8 cellular contexts compared by ENCODE assay signal in genomic region chr10:81874878-81875679, GRCh38. TPM values are rescaled to one million over a fixed set of nuclear protein-coding genes. Genes with fewer than 3 reads are reported as not detected.
DNase-seq lines count a peak whose midpoint lies in the region; ATAC-seq and TF ChIP-seq lines count a peak whose summit lies in the region.

NRG3 (plus strand) TSS chr10:81875194.

- CTCF ChIA-PET in OCI-LY7 (lab: Charles Lee; ENCODE audit: unreplicated experiment): no interaction called here

- H3K27me3 Mint-ChIP-seq in central memory CD8-positive, alpha-beta T cell: peaks cover 39% of the 10 kb centered on the region
- H3K27me3 Mint-ChIP-seq in HFFc6 (ENCODE audit: insufficient read depth): peaks cover 3% of the 10 kb centered on the region

- peaks cover 55% of the 10 kb centered on the region for H3K4me1 ChIP-seq in BLaER1
- H3K4me1 ChIP-seq in GM23248 (ENCODE audit: insufficient read depth): no peaks in the 10 kb centered on the region
- peaks cover 0 to 15% of the 10 kb centered on the region in 2 donors for H3K4me1 ChIP-seq in muscle layer of duodenum (ENCODE audit: control insufficient read depth in 1 of 2, insufficient read depth in 2 of 2, low read length in 2 of 2)
- H3K4me1 ChIP-seq in OCI-LY7 (ENCODE audit: insufficient read depth, low read length, poor library complexity, severe bottlenecking): no peaks in the 10 kb centered on the region

- H3K9me3 ChIP-seq in BLaER1: no peaks in the 10 kb centered on the region
- no peaks in the 10 kb centered on the region for H3K9me3 ChIP-seq in GM23248 (ENCODE audit: low read depth)
- H3K9me3 ChIP-seq in muscle layer of duodenum (ENCODE audit: control insufficient read depth in 1 of 2, low read length in 2 of 2): no peaks in the 10 kb centered on the region
- H3K9me3 ChIP-seq in OCI-LY7 (ENCODE audit: low read length): no peaks in the 10 kb centered on the region

- H4K20me1 ChIP-seq in BLaER1 (peaks cover 76% of the 10 kb centered on the region), GM23248 (ENCODE audit: insufficient read depth) (no peaks in the 10 kb centered on the region), OCI-LY7 (ENCODE audit: insufficient read depth, low read length) (no peaks in the 10 kb centered on the region)

- H3K36me3 ChIP-seq in BLaER1 (no peaks in the 10 kb centered on the region), GM23248 (ENCODE audit: low read depth) (no peaks in the 10 kb centered on the region), muscle layer of duodenum (ENCODE audit: control insufficient read depth in 1 of 2, insufficient read depth in 2 of 2, low read length in 2 of 2) (no peaks in the 10 kb centered on the region), OCI-LY7 (ENCODE audit: insufficient read depth, low read length) (no peaks in the 10 kb centered on the region)

- H3K4me1 Mint-ChIP-seq in central memory CD8-positive, alpha-beta T cell: peaks cover 6% of the 10 kb centered on the region
- no peaks in the 10 kb centered on the region for H3K4me1 Mint-ChIP-seq in HFFc6 (ENCODE audit: low read depth)

- no peak for ATAC-seq in central memory CD8-positive, alpha-beta T cell (replicated peaks; ENCODE audit: extremely low read depth, poor library complexity, severe bottlenecking)

- H3K9ac ChIP-seq in BLaER1 (peak within 1 kb of the TSS; percentile 89), GM23248 (no peak within 1 kb of the TSS)

- peak within 1 kb of the TSS; percentile 28 for H3K4me3 Mint-ChIP-seq in central memory CD8-positive, alpha-beta T cell
- H3K4me3 Mint-ChIP-seq in HFFc6: no peak within 1 kb of the TSS

- POLR2A ChIA-PET in OCI-LY7 (lab: Charles Lee): no interaction called here

- WGBS in GM23248 (ENCODE audit: low coverage in 1 of 2, low lambda C conversion rate in 2 of 2, missing lambda C conversion rate in 2 of 2), 2 experiments: 4 to 8% methylated on average over 35 to 46 of the region's 110 CpGs

- H3K27ac Mint-ChIP-seq in central memory CD8-positive, alpha-beta T cell (ENCODE audit: low read depth): no peak within 1 kb of the TSS
- H3K27ac Mint-ChIP-seq in HFFc6: no peak within 1 kb of the TSS

- DNase-seq in GM23248 (peak; percentile 4), HFFc6 (no peak), OCI-LY7 (ENCODE audit: low spot score) (no peak), COLO829 (ENCODE audit: low spot score) (no peak), SKM-1 treated with dmso at 0.1 percent for 144 hours (lab: John Stamatoyannopoulos, UW; ENCODE audit: unreplicated experiment) (no peak)
- no peak for DNase-seq in central memory CD8-positive, alpha-beta T cell (ENCODE audit: low spot score in 2 of 2)

- peak within 1 kb of the TSS; percentile 87 for H3K27ac ChIP-seq in BLaER1
- H3K27ac ChIP-seq in GM23248: no peak within 1 kb of the TSS
- no peak within 1 kb of the TSS for H3K27ac ChIP-seq in muscle layer of duodenum (ENCODE audit: low read length)
- no peak within 1 kb of the TSS for H3K27ac ChIP-seq in OCI-LY7 (ENCODE audit: low read depth, low read length, poor library complexity, severe bottlenecking)

- intact Hi-C loops in OCI-LY7 (cut with micrococcal nuclease; ENCODE audit: unreplicated experiment): no loop called here

- H3K79me2 ChIP-seq in GM23248 (ENCODE audit: insufficient read depth): no peaks in the 10 kb centered on the region
- no peaks in the 10 kb centered on the region for H3K79me2 ChIP-seq in OCI-LY7 (ENCODE audit: insufficient read depth, low read depth, low read length)

- peak within 1 kb of the TSS; percentile 93 for H3K4me2 ChIP-seq in BLaER1
- no peak within 1 kb of the TSS for H3K4me2 ChIP-seq in GM23248 (ENCODE audit: unreplicated experiment)
- no peak within 1 kb of the TSS for H3K4me2 ChIP-seq in OCI-LY7 (ENCODE audit: low read length)

- in situ Hi-C loops in GM23248 (cut with MboI): no loop called here

- no TSS peak for BruUV-seq in OCI-LY7 (replicated peaks; lab: Mats Ljungman, UMichigan)

- H3F3A ChIP-seq in GM23248 (ENCODE audit: insufficient read depth): no peaks in the 10 kb centered on the region

- no peaks in the 10 kb centered on the region for H3K9me2 ChIP-seq in GM23248 (ENCODE audit: insufficient read depth)
- H3K9me2 ChIP-seq in OCI-LY7 (ENCODE audit: insufficient read depth, low read length): no peaks in the 10 kb centered on the region

- no peaks in the 10 kb centered on the region for H3K36me3 Mint-ChIP-seq in central memory CD8-positive, alpha-beta T cell (ENCODE audit: insufficient read depth)
- H3K36me3 Mint-ChIP-seq in HFFc6 (ENCODE audit: low read depth): peaks cover 5% of the 10 kb centered on the region; the same call in 1 of the 2 replicates

- H3K4me3 ChIP-seq in BLaER1 (peak within 1 kb of the TSS; percentile 92), GM23248 (no peak within 1 kb of the TSS), muscle layer of duodenum (ENCODE audit: low read depth in 1 of 2, low read length in 2 of 2) (peak within 1 kb of the TSS; percentile 19 to 57), OCI-LY7 (ENCODE audit: low read depth, low read length, poor library complexity, severe bottlenecking) (no peak within 1 kb of the TSS)

- H3K9me3 Mint-ChIP-seq in central memory CD8-positive, alpha-beta T cell: peaks cover 10% of the 10 kb centered on the region
- peaks cover 11% of the 10 kb centered on the region for H3K9me3 Mint-ChIP-seq in HFFc6

- H2AFZ ChIP-seq in GM23248: no peak within 1 kb of the TSS
- H2AFZ ChIP-seq in OCI-LY7 (ENCODE audit: low read length): no peak within 1 kb of the TSS

- TF ChIP-seq CTCF in HFFc6 (IDR thresholded peaks at IDR 0.05): no peak
- no peak for TF ChIP-seq CTCF in OCI-LY7 (conservative IDR thresholded peaks at IDR 0.05; ENCODE audit: low read length)

- no peaks in the 10 kb centered on the region for H3K27me3 ChIP-seq in BLaER1
- H3K27me3 ChIP-seq in GM23248 (replicated peaks; ENCODE audit: insufficient read depth): peaks cover 27% of the 10 kb centered on the region
- H3K27me3 ChIP-seq in muscle layer of duodenum (ENCODE audit: low read depth, low read length): peaks cover 20% of the 10 kb centered on the region

RNA-seq across cellular contexts. Expression of gene NRG3, which starts in this region (rescaled TPM):
- total RNA-seq in GM23248 (2014; rRNA removed; shearing (Covaris generic)): not detected in 2 replicates
- not detected in 2 replicates for polyA plus RNA-seq in GM23248 (2016; fragmentation: Nextera tagmentation; extraction: Ambion mirVana)
- total RNA-seq in HFFc6 (2021; fragmentation: NEBNext Ultra II Directional; extraction: Animal tissue kit (Norgen Biotek cat#: 25700)): not detected
- not detected in 2 replicates for total RNA-seq in OCI-LY7 (2014; rRNA removed; shearing (Covaris generic))
- total RNA-seq in OCI-LY7 (2022): not detected in 2 replicates

Comparison
In these comparisons a context has a peak if more than half of its experiments do, and no peak if none do; other contexts are left out.
1. Peak in DNase-seq in GM23248; RNA of the gene not detected or under 1 TPM.
2. H3K4me3 ChIP-seq: peak in BLaER1 (single experiment) and muscle layer of duodenum (2 of 2); none in GM23248 (single experiment) and OCI-LY7 (single experiment).